Comparison of ENCODE assay signal across 1 cellular context in genomic region chr6:28983838-28984237, GRCh38.
TF ChIP-seq lines count a peak whose summit lies in the region.

No MANE protein-coding gene starts in this region.

TF ChIP-seq in A549, 52 proteins besides CTCF, POLR2A, EP300 and RAD21 (continued from another document):
- TF ChIP-seq USF2 (IDR thresholded peaks at IDR 0.05) = no peak
- no peak for TF ChIP-seq RARB (CRISPR knock-in tag; IDR thresholded peaks at IDR 0.05)
- no peak for TF ChIP-seq GATA3 (IDR thresholded peaks at IDR 0.05; ENCODE audit: borderline replicate concordance)
